1 cellular context compared by ENCODE assay signal in the genomic region with DNA sequence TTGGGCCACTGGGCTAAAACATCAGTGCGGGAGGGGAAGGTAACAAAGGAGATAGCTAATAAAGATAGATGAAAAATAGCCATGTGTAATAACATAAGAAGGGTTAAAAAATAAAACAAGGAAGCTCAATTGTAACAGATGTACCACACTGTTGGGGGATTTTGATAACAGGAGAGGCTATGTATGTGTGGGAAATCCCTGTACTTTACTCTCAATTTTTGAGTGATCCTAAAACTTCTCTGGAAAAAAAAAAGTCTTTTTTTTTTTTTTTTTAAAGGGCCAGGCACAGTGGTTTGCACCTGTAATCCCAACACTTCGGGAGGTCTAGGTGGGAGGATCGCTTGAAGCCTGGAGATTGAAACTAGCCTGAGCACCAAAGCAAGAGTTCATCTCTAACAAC.
TF ChIP-seq lines count a peak whose summit lies in the region.

No MANE protein-coding gene starts in this region.

TF ChIP-seq in K562, 482 proteins besides CTCF, POLR2A, EP300 and RAD21:
- TF ChIP-seq PRDM10 (IDR thresholded peaks at IDR 0.05; ENCODE audit: partially characterized antibody): peak; percentile 51
- no peak for TF ChIP-seq STAT5A (IDR thresholded peaks at IDR 0.05; ENCODE audit: borderline replicate concordance, low read length)
- no peak for TF ChIP-seq ZNF184 (CRISPR knock-in tag; IDR thresholded peaks at IDR 0.05)
- no peak for TF ChIP-seq ZNF444 (CRISPR knock-in tag; IDR thresholded peaks at IDR 0.05)
- TF ChIP-seq ZKSCAN3 (CRISPR knock-in tag; IDR thresholded peaks at IDR 0.05): no peak
- peak; percentile 73 for TF ChIP-seq ZBTB40 (IDR thresholded peaks at IDR 0.05)
- no peak for TF ChIP-seq ZBTB40 (CRISPR knock-in tag; IDR thresholded peaks at IDR 0.05)
- TF ChIP-seq PATZ1 (CRISPR knock-in tag; IDR thresholded peaks at IDR 0.05; ENCODE audit: borderline replicate concordance): no peak
- TF ChIP-seq PTRF (tag; IDR thresholded peaks at IDR 0.05): no peak
- TF ChIP-seq NFIX (CRISPR knock-in tag; IDR thresholded peaks at IDR 0.05; ENCODE audit: low read depth): no peak
- no peak for TF ChIP-seq HMG20A (CRISPR knock-in tag; conservative IDR thresholded peaks at IDR 0.05)
- no peak for TF ChIP-seq CBX1 (IDR thresholded peaks at IDR 0.05; ENCODE audit: low read depth)
- TF ChIP-seq ZNF384 (IDR thresholded peaks at IDR 0.05; ENCODE audit: low read depth, low read length): peak; percentile 65
TF ChIP-seq in K562: peak in this region for 3.
